Comparison of ENCODE assay signal across 34 cellular contexts in genomic region chr1:30479576-30479975, GRCh38.
"Had no signal": no experiment of that assay in that cellular context is flagged by ENCODE, and none has a peak within 500 bp of the region (broad histone marks: within the 10 kb centered on the region; RNA-seq: fewer than 3 reads in every experiment).

No MANE protein-coding gene starts in this region.

- H3K36me3 ChIP-seq: MG63 had no signal

- H3K27me3 ChIP-seq: MG63 had no signal

- H3K4me3 ChIP-seq: MG63 had no signal

- DNase-seq: Karpas-422, Kasumi-1, MG63, MM.1S, MV-4-11, NCI-H1048, NCI-H1092, NCI-H1092 treated with DMSO at 0.1 percent for 48 hours, NCI-H1105, NCI-H1105 treated with DMSO at 0.1 percent for 48 hours, NCI-H1417, NCI-H1417 treated with DMSO at 0.1 percent for 48 hours, NCI-H1436, NCI-H1436 treated with DMSO at 0.1 percent for 48 hours, NCI-H146, NCI-H1694, NCI-H1694 treated with DMSO at 0.1 percent for 48 hours, NCI-H187, NCI-H187 treated with DMSO at 0.1 percent for 48 hours, NCI-H1930, NCI-H2029, NCI-H2029 treated with DMSO at 0.1 percent for 48 hours, NCI-H2081, NCI-H2081 treated with DMSO at 0.1 percent for 48 hours, NCI-H2107, NCI-H2171, NCI-H2171 treated with DMSO at 0.1 percent for 48 hours, NCI-H2227 treated with DMSO at 0.1 percent for 48 hours, NCI-H226, NCI-H345, NCI-H446, NCI-H446 treated with DMSO at 0.1 percent for 48 hours, NCI-H510A, NCI-H510A treated with DMSO at 0.1 percent for 48 hours had no signal
